Comparison of ENCODE assay signal across 8 cellular contexts in the genomic region with DNA sequence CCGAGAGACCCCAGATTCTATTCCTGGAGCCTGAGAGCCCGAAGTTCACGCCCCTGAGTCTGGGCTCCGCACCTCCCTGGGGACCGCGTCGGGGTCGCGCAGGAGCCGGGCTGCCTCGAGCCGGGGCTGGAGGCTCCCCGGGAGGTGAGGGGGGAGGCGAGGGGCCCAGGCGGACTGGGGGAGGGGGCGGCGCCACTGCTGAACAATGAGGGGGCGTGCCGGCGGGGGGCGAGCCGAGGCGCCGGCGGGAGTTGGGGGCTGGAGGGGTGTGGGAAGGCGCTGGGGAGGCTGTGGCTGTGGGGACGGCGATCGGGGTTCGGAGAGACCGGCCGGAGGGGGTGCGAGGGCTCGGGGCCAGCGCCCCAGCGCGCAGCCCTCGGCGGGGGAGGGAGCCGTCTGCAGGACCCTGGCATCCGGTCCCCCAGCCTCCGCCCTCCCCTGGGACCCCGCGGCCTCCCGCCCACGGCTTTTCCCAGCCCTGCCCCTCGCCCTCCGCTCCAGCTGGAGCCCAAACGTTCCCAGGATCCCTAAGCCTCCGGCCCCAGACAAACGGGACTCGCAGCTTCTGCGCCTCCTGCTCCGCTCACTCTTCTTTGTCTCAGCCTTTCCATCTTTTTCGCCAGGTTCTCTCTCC. TPM values are rescaled to one million over a fixed set of nuclear protein-coding genes. Genes with fewer than 3 reads are reported as not detected.
A peak's percentile ranks its signal among the peaks of the same experiment; 100 is the strongest.
DNase-seq lines count a peak whose midpoint lies in the region; ATAC-seq and TF ChIP-seq lines count a peak whose summit lies in the region.

No MANE protein-coding gene starts in this region.

- peak overlapping the region; percentile 94 for H3K4me2 ChIP-seq in BLaER1

- peaks cover 0 to 7% (median 0%) of the 10 kb centered on the region in 3 donors for H3K27me3 Mint-ChIP-seq in naive B cell

- peaks cover 0 to 2% (median 1%) of the 10 kb centered on the region in 7 donors for H3K9me3 Mint-ChIP-seq in naive B cell

- peaks cover 42 to 54% (median 51%) of the 10 kb centered on the region in 3 donors for H3K4me1 Mint-ChIP-seq in naive B cell

- peak overlapping the region; percentile 96 for H3K4me3 ChIP-seq in BLaER1
- H3K4me3 ChIP-seq in WI38 (ENCODE audit: low read depth, low read length): peak overlapping the region; percentile 89
- peak overlapping the region; percentile 98 for H3K4me3 ChIP-seq in epithelial cell of proximal tubule (ENCODE audit: low read depth, low read length)

- peaks cover 57% of the 10 kb centered on the region for H3K4me1 ChIP-seq in BLaER1

- peaks cover 44% of the 10 kb centered on the region for H3K36me3 ChIP-seq in BLaER1

- DNase-seq in HuH-7.5 (ENCODE audit: low spot score): peak; percentile 69
- DNase-seq in epithelial cell of proximal tubule (ENCODE audit: low read depth): no peak
- DNase-seq in naive B cell: no peak
- no peak for DNase-seq in HT-29 (ENCODE audit: low spot score)
- no peak for DNase-seq in foreskin melanocyte
- no peak for DNase-seq in SIG-M5 (lab: John Stamatoyannopoulos, UW)

- peak overlapping the region; percentile 98 for H3K9ac ChIP-seq in BLaER1

- no peak for ATAC-seq in naive B cell (ENCODE audit: low read depth in 2 of 2)

- H3K4me3 Mint-ChIP-seq in naive B cell: peak overlapping the region; percentile 83 to 99 (median 96)

- H3K27me3 ChIP-seq in BLaER1: no peaks in the 10 kb centered on the region

- peak overlapping the region; percentile 99 for H3K27ac ChIP-seq in BLaER1

- H3K27ac Mint-ChIP-seq in naive B cell: peak overlapping the region; percentile 85 to 100 (median 98)

- peaks cover 7 to 8% of the 10 kb centered on the region in 2 donors for H3K36me3 Mint-ChIP-seq in naive B cell

- H3K9me3 ChIP-seq in BLaER1: no peaks in the 10 kb centered on the region

- TF ChIP-seq CTCF in WI38 (IDR thresholded peaks at IDR 0.05; ENCODE audit: low read depth, low read length): no peak
- no peak for TF ChIP-seq CTCF in epithelial cell of proximal tubule (conservative IDR thresholded peaks at IDR 0.05; ENCODE audit: low read depth, low read length)

- H4K20me1 ChIP-seq in BLaER1: peaks cover 44% of the 10 kb centered on the region

RNA-seq across cellular contexts. Expression of a gene that starts 0.9 kb away (rescaled TPM):
- total RNA-seq in epithelial cell of proximal tubule: 17.7 and 22.3 TPM in 2 replicates
- 1 to 10 TPM in 5 of 6 donors, not detected in 1; 2.5 to 8.3 (median 4.7) TPM for polyA plus RNA-seq in naive B cell (ENCODE audit: low read depth in 6 of 6)
- 51.0 and 61.2 TPM in 2 replicates for total RNA-seq in HT-29 (2014; rRNA removed; shearing (Covaris generic))

RNA-seq across cellular contexts. Expression of a gene that starts 6.7 kb away (rescaled TPM):
- total RNA-seq in epithelial cell of proximal tubule: 9.7 and 10.0 TPM in 2 replicates
- polyA plus RNA-seq in naive B cell (ENCODE audit: low read depth in 6 of 6): 100 to 1,000 TPM; 291 to 784 (median 445) TPM
- 124 and 131 TPM in 2 replicates for total RNA-seq in HT-29 (2014; rRNA removed; shearing (Covaris generic))

RNA-seq across cellular contexts. Expression of a gene that starts 22.2 kb away (rescaled TPM):
- 20.9 and 34.9 TPM in 2 replicates for total RNA-seq in epithelial cell of proximal tubule
- polyA plus RNA-seq in naive B cell (ENCODE audit: low read depth in 6 of 6): 10 to 100 TPM; 31.9 to 68.1 (median 57.5) TPM
- total RNA-seq in HT-29 (2014; rRNA removed; shearing (Covaris generic)): 59.7 and 64.3 TPM in 2 replicates

RNA-seq across cellular contexts. Expression of a gene that starts 22.4 kb away (rescaled TPM):
- total RNA-seq in epithelial cell of proximal tubule: 2,362 and 2,974 TPM in 2 replicates
- polyA plus RNA-seq in naive B cell (ENCODE audit: low read depth in 6 of 6): 1,000 to 10,000 TPM; 1,393 to 2,131 (median 1,793) TPM
- 798 and 1,020 TPM in 2 replicates for total RNA-seq in HT-29 (2014; rRNA removed; shearing (Covaris generic))

RNA-seq across cellular contexts. Expression of a gene that starts 22.5 kb away (rescaled TPM):
- total RNA-seq in epithelial cell of proximal tubule: 63.4 and 72.6 TPM in 2 replicates
- 10 to 100 TPM; 11.6 to 62.4 (median 41.0) TPM for polyA plus RNA-seq in naive B cell (ENCODE audit: low read depth in 6 of 6)
- total RNA-seq in HT-29 (2014; rRNA removed; shearing (Covaris generic)): 109 and 115 TPM in 2 replicates

Comparison
In these comparisons a context has a peak if more than half of its experiments do, and no peak if none do; other contexts are left out.
1. RNA of a gene that starts 6.7 kb away (total RNA-seq): 124 to 131 TPM in HT-29; 9.7 to 10.0 TPM in epithelial cell of proximal tubule; every median in the first group is over 10 times any median in the second.
2. Peak in every context shown above with its lines, with median percentiles within 50 percentile points of each other: H3K4me3 ChIP-seq.